Comparison of ENCODE assay signal across 8 cellular contexts in the genomic region with DNA sequence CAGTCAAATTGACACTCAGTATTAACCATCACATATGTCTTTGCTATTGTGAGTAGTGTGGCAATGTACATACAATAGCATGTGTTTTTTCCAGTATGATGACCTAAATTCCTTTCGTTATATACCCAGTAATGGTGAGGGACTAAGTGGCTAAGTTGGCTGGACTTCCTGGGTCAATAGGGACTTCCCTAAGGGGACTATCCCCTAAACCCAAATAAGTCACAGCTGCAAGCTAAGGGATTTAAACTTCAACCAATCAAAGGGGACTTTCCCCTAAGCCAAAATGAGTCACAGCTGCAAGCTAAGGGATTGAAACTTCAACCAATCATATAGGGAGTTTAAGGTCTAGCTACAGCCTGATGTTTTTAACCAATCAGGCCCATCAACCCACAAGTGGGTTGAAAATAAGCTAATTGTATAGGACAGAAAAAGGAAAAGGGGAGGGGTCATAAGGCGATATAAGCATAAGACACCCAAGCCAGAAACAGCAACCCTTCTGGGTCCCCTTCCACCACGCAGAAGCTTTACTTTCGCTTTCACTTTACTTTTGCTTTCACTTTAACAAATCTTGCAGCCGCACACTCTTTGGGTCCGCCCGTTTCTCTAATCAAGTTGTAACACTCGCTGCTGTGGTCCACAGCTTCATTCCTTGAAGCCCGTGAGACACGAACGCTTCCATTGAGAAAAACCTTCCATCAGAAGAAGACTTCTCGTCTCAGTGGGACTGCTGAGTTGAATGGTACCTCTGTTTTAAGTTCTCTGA.
DNase-seq lines count a peak whose midpoint lies in the region; ATAC-seq lines count a peak whose summit lies in the region.

No MANE protein-coding gene starts in this region.

- ATAC-seq in GM19455 (IDR thresholded peaks at IDR 0.05; ENCODE audit: unreplicated experiment) (peak; percentile 91), HG03558 (IDR thresholded peaks at IDR 0.05; ENCODE audit: extremely low read depth, unreplicated experiment) (peak; percentile 80)

- peak overlapping the region; percentile 93 to 99 (median 95) for H3K27ac Mint-ChIP-seq in immature natural killer cell

- in situ Hi-C loops in Caki2 (cut with HindIII; ENCODE audit: low pct_unique_long_range_greater_than_20kb, low sequenced_read_pairs): no loop called here

- H3K27me3 Mint-ChIP-seq in immature natural killer cell (ENCODE audit: low read depth in 3 of 3): peaks cover 0 to 10% (median 8%) of the 10 kb centered on the region in 3 donors

- H3K36me3 Mint-ChIP-seq in immature natural killer cell: peaks cover 10 to 15% (median 13%) of the 10 kb centered on the region in 3 donors

- H3K4me1 Mint-ChIP-seq in immature natural killer cell: peaks cover 37 to 54% of the 10 kb centered on the region in 2 donors

- peak overlapping the region; percentile 90 to 99 (median 92) for H3K4me3 Mint-ChIP-seq in immature natural killer cell

- H3K4me3 ChIP-seq in SJCRH30: peak overlapping the region; percentile 62

- H3K36me3 ChIP-seq in SJCRH30: no peaks in the 10 kb centered on the region

- peak overlapping the region; percentile 53; the same call in 1 of the 2 replicates for H3K27ac ChIP-seq in SJCRH30

- DNase-seq in Caki2 (ENCODE audit: low read depth): peak; percentile 87
- peak; percentile 49 to 82 for DNase-seq in SJCRH30
- peak; percentile 52 for DNase-seq in activated naive CD4-positive, alpha-beta T cell treated with Interleukin-2 at 50 U/mL for 16 hours
- peak; percentile 78 to 84 (median 82) for DNase-seq in immature natural killer cell
- DNase-seq in stimulated activated CD8-positive, alpha-beta memory T cell treated with anti-CD3 and anti-CD28 coated beads, Interleukin-12 subunit alpha, Interleukin-12 subunit beta, amount 100 ng/mL, for 1 hour (ENCODE audit: low read depth): peak; percentile 30
- DNase-seq in NCI-H2171 treated with DMSO at 0.1 percent for 48 hours (lab: John Stamatoyannopoulos, UW): no peak

- H3K4me1 ChIP-seq in SJCRH30: no peaks in the 10 kb centered on the region

- H3K9me3 Mint-ChIP-seq in immature natural killer cell: peaks cover 0 to 12% (median 0%) of the 10 kb centered on the region in 6 donors

- no peaks in the 10 kb centered on the region for H3K9me3 ChIP-seq in SJCRH30 (replicated peaks)

- H3K27me3 ChIP-seq in SJCRH30: no peaks in the 10 kb centered on the region
